Comparison of ENCODE assay signal across 17 cellular contexts in genomic region chr5:14405706-14406553, GRCh38.
DNase-seq lines count a peak whose midpoint lies in the region; TF ChIP-seq lines count a peak whose summit lies in the region.
"Had no signal": no experiment of that assay in that cellular context is flagged by ENCODE, and none has a peak within 500 bp of the region (broad histone marks: within the 10 kb centered on the region; RNA-seq: fewer than 3 reads in every experiment).

No MANE protein-coding gene starts in this region.

- H3K4me1 Mint-ChIP-seq in HFFc6 (ENCODE audit: low read depth) = peaks cover 86% of the 10 kb centered on the region

- CTCF ChIA-PET in SK-N-SH (lab: Yijun Ruan, JAX) = no interaction called here

- TF ChIP-seq RAD21 in SK-N-SH (IDR thresholded peaks at IDR 0.05; ENCODE audit: low read length) = no peak

- peak overlapping the region; percentile 54 for H3K4me3 Mint-ChIP-seq in HFFc6
- H3K4me3 Mint-ChIP-seq: activated T-helper 1 cell treated with anti-CD3 and anti-CD28 coated beads, Interleukin-12 subunit alpha, Interleukin-12 subunit beta, Interleukin-2, Interleukin-4 antibody, amounts not matched to agents 30 ng/mL and 10 ng/mL and 1 ng/mL, durations not matched to agents 14 hours and 24 hours and 36 hours had no signal

- H3K9me2 ChIP-seq in SK-N-SH = no peaks in the 10 kb centered on the region

- H3K9me3 ChIP-seq in SK-N-SH = no peaks in the 10 kb centered on the region
- no peaks in the 10 kb centered on the region for H3K9me3 ChIP-seq in sigmoid colon
- H3K9me3 ChIP-seq: BE2C, ovary had no signal

- H4K20me1 ChIP-seq in SK-N-SH (ENCODE audit: insufficient read depth) = no peaks in the 10 kb centered on the region

- H3K27me3 Mint-ChIP-seq in HFFc6 (ENCODE audit: insufficient read depth) = peaks cover 68% of the 10 kb centered on the region

- peak overlapping the region; percentile 33; the same call in 1 of the 2 replicates for H3K9ac ChIP-seq in SK-N-SH

- POLR2A ChIA-PET in SK-N-SH (lab: Yijun Ruan, JAX) = no interaction called here

- TF ChIP-seq CTCF in HFFc6 (IDR thresholded peaks at IDR 0.05) (no peak), SK-N-SH (IDR thresholded peaks at IDR 0.05) (no peak), sigmoid colon (IDR thresholded peaks at IDR 0.05) (no peak)

- peaks cover 64% of the 10 kb centered on the region; the same call in 1 of the 2 replicates for H3K79me2 ChIP-seq in SK-N-SH (ENCODE audit: insufficient read depth)

- TF ChIP-seq EP300 in SK-N-SH (IDR thresholded peaks at IDR 0.05; ENCODE audit: borderline replicate concordance in 1 of 2, low read depth in 1 of 2, low read length in 1 of 2) (no peak), sigmoid colon (IDR thresholded peaks at IDR 0.05) (no peak)

- WGBS in SK-N-SH (ENCODE audit: low lambda C conversion rate) = 63% methylated on average over 22 of the region's 22 CpGs
- WGBS in sigmoid colon, 2 donors = 52 to 87% methylated on average over 22 of the region's 22 CpGs

- H3K27me3 ChIP-seq in SK-N-SH (ENCODE audit: insufficient read depth) (no peaks in the 10 kb centered on the region), sigmoid colon (no peaks in the 10 kb centered on the region)
- H3K27me3 ChIP-seq: BE2C, ovary had no signal

- peaks cover 8% of the 10 kb centered on the region; the same call in 1 of the 2 replicates for H3K9me3 Mint-ChIP-seq in HFFc6

- H3K27ac ChIP-seq in SK-N-SH (ENCODE audit: low read depth in 2 of 2, low read length in 1 of 2) = peak overlapping the region; percentile 98 to 100; a peak in 3 of 4 replicates
- peak overlapping the region; percentile 26 for H3K27ac ChIP-seq in epithelial cell of prostate
- H3K27ac ChIP-seq in sigmoid colon = peak overlapping the region in 3 of 4 donors; percentile 59 to 66 (median 62)

- H3K4me2 ChIP-seq in SK-N-SH = peak overlapping the region; percentile 66

- peaks cover 47% of the 10 kb centered on the region for H3F3A ChIP-seq in SK-N-SH (replicated peaks; ENCODE audit: insufficient read depth)

- H2AFZ ChIP-seq in SK-N-SH (ENCODE audit: low read depth) = no peak overlapping the region

- DNase-seq in HFFc6 = no peak
- DNase-seq in SK-N-SH = no peak
- DNase-seq in epithelial cell of prostate (ENCODE audit: low read depth, low spot score) = no peak
- DNase-seq in sigmoid colon = no peak
- no peak for DNase-seq in NCI-H1930 (lab: John Stamatoyannopoulos, UW)
- DNase-seq in NCI-H510A (lab: John Stamatoyannopoulos, UW) = no peak
- DNase-seq in NCI-H2227 treated with DMSO at 0.1 percent for 48 hours (lab: John Stamatoyannopoulos, UW) = no peak
- no peak for DNase-seq in cerebellar cortex (ENCODE audit: low spot score)
- DNase-seq: activated CD4-positive, alpha-beta T cell treated with anti-CD3 and anti-CD28 coated beads, Interleukin-2, amount 50 U/mL, for 4 hours; anterior cingulate cortex; KG1; kidney; NCI-H1694; NCI-H82 had no signal

- H3K4me3 ChIP-seq in SK-N-SH (ENCODE audit: low read depth in 2 of 2, low read length in 1 of 2) (peak overlapping the region in 1 of 2 experiments; percentile 12; a peak in 1 of 4 replicates), sigmoid colon (no peak overlapping the region)
- H3K4me3 ChIP-seq: ovary had no signal

- TF ChIP-seq POLR2A in sigmoid colon (IDR thresholded peaks at IDR 0.05) = no peak

- intact Hi-C loops in sigmoid colon (cut with DNase I) = no loop called here

- H3K4me1 ChIP-seq in SK-N-SH (ENCODE audit: control insufficient read depth in 1 of 2, insufficient read depth in 2 of 2, low read depth in 1 of 2, low read length in 1 of 2) = peaks cover 56 to 66% of the 10 kb centered on the region in 2 experiments
- H3K4me1 ChIP-seq in sigmoid colon = peaks cover 0 to 19% (median 12%) of the 10 kb centered on the region in 4 donors

- H3K27ac Mint-ChIP-seq in HFFc6 = peak overlapping the region; percentile 94
- H3K27ac Mint-ChIP-seq: activated T-helper 1 cell treated with anti-CD3 and anti-CD28 coated beads, Interleukin-12 subunit alpha, Interleukin-12 subunit beta, Interleukin-2, Interleukin-4 antibody, amounts not matched to agents 30 ng/mL and 10 ng/mL and 1 ng/mL, durations not matched to agents 14 hours and 24 hours and 36 hours had no signal

- H3K36me3 Mint-ChIP-seq in HFFc6 (ENCODE audit: low read depth) = peaks cover 83% of the 10 kb centered on the region

- H3K36me3 ChIP-seq in SK-N-SH (replicated peaks in 1 of 2; ENCODE audit: control insufficient read depth in 1 of 2, insufficient read depth in 2 of 2, low read length in 1 of 2) = peaks cover 13 to 38% of the 10 kb centered on the region in 2 experiments
- peaks cover 12 to 60% (median 27%) of the 10 kb centered on the region in 4 donors for H3K36me3 ChIP-seq in sigmoid colon
- H3K36me3 ChIP-seq: ovary had no signal

TF ChIP-seq in SK-N-SH, 30 proteins besides CTCF, POLR2A, EP300 and RAD21:
- TF ChIP-seq FOXJ3 (CRISPR knock-in tag; IDR thresholded peaks at IDR 0.05) (no peak), MXI1 (IDR thresholded peaks at IDR 0.05; ENCODE audit: low read depth, low read length) (no peak), JUND (IDR thresholded peaks at IDR 0.05) (no peak), NFIC (IDR thresholded peaks at IDR 0.05; ENCODE audit: borderline replicate concordance) (no peak), RFX5 (IDR thresholded peaks at IDR 0.05; ENCODE audit: low read length) (no peak), GABPA (IDR thresholded peaks at IDR 0.05; ENCODE audit: low read depth) (no peak), YY1 (IDR thresholded peaks at IDR 0.05; ENCODE audit: low read depth) (no peak), RCOR1 (IDR thresholded peaks at IDR 0.05; ENCODE audit: low read length) (no peak), PBX3 (IDR thresholded peaks at IDR 0.05) (no peak), REST (IDR thresholded peaks at IDR 0.05; ENCODE audit: low read depth, low read length) (no peak)

Comparison
In these comparisons a context has a peak if more than half of its experiments do, and no peak if none do; other contexts are left out.
1. H3K27ac ChIP-seq: peak in every context shown above with its lines; median percentile 99 in SK-N-SH; 62 in sigmoid colon; 26 in epithelial cell of prostate.